Comparison of ENCODE assay signal across 24 cellular contexts in genomic region chr1:201543871-201544521, GRCh38. TPM values are rescaled to one million over a fixed set of nuclear protein-coding genes. Genes with fewer than 3 reads are reported as not detected.
A peak's percentile ranks its signal among the peaks of the same experiment; 100 is the strongest.
DNase-seq lines count a peak whose midpoint lies in the region; ATAC-seq and TF ChIP-seq lines count a peak whose summit lies in the region.
"Had no signal": no experiment of that assay in that cellular context is flagged by ENCODE, and none has a peak within 500 bp of the region (broad histone marks: within the 10 kb centered on the region; RNA-seq: fewer than 3 reads in every experiment).

No MANE protein-coding gene starts in this region.

- H3K4me3 ChIP-seq in GM23338 (no peak overlapping the region), Peyer's patch (no peak overlapping the region)
- H3K4me3 ChIP-seq: psoas muscle, transverse colon had no signal

- H3K27me3 Mint-ChIP-seq in GM23338 (ENCODE audit: insufficient read depth, low read depth, poor library complexity) (peaks cover 21% of the 10 kb centered on the region), chondrocyte (ENCODE audit: low read depth) (no peaks in the 10 kb centered on the region), neural crest cell (ENCODE audit: low read depth) (peaks cover 75% of the 10 kb centered on the region)

- H3K4me1 Mint-ChIP-seq in GM23338 (peaks cover 24% of the 10 kb centered on the region), chondrocyte (ENCODE audit: low read depth) (peaks cover 58% of the 10 kb centered on the region), neural crest cell (peaks cover 18% of the 10 kb centered on the region)
- H3K4me1 Mint-ChIP-seq: activated T-helper 17 cell treated with anti-CD3 and anti-CD28 coated beads, Interleukin-2, amount 50 U/mL, for 72 hours had no signal

- no peak overlapping the region for H3K4me3 Mint-ChIP-seq in GM23338
- H3K4me3 Mint-ChIP-seq in chondrocyte (ENCODE audit: unreplicated experiment), result peak overlapping the region; percentile 24
- peak overlapping the region; percentile 52 for H3K4me3 Mint-ChIP-seq in neural crest cell
- H3K4me3 Mint-ChIP-seq: activated naive CD8-positive, alpha-beta T cell treated with anti-CD3 and anti-CD28 coated beads, Interleukin-2, amount 50 U/mL, for 24 hours; activated T-helper 17 cell treated with anti-CD3 and anti-CD28 coated beads, Interleukin-2, amount 50 U/mL, for 72 hours; naive thymus-derived CD8-positive, alpha-beta T cell; stimulated activated naive B cell treated with anti-CD40 and anti-IgM and Interleukin-4, amounts not matched to agents 10 μg/mL and 1 μg/mL and 100 μg/mL, for 72 hours had no signal

- H3K27ac ChIP-seq in GM23338 (ENCODE audit: low read depth) (no peak overlapping the region), Peyer's patch (peak overlapping the region in 1 of 4 donors; percentile 25)
- H3K27ac ChIP-seq: psoas muscle had no signal

- H3F3A ChIP-seq in GM23338 (replicated peaks; ENCODE audit: low read depth), result peaks cover 16% of the 10 kb centered on the region

- H3K9me2 ChIP-seq in GM23338 (ENCODE audit: insufficient read depth), result no peaks in the 10 kb centered on the region

- H3K36me3 ChIP-seq in GM23338 (ENCODE audit: insufficient read depth) (no peaks in the 10 kb centered on the region), Peyer's patch (no peaks in the 10 kb centered on the region)
- H3K36me3 ChIP-seq: transverse colon had no signal

- DNase-seq in A172 (ENCODE audit: low spot score) (peak; percentile 87), GM23338 (ENCODE audit: low spot score) (no peak), chondrocyte (ENCODE audit: low spot score) (no peak), neural crest cell (ENCODE audit: low read depth, low spot score) (no peak), GF-D8 (lab: John Stamatoyannopoulos, UW) (no peak), 8988T (no peak), Peyer's patch (no peak)
- DNase-seq: activated CD4-positive, alpha-beta T cell treated with anti-CD3 and anti-CD28 coated beads for 1 hour; activated naive CD8-positive, alpha-beta T cell treated with anti-CD3 and anti-CD28 coated beads, Interleukin-2, amount 50 U/mL, for 24 hours; caudate nucleus; COR-L47; EL; naive thymus-derived CD8-positive, alpha-beta T cell; NCI-H1105; NCI-H2081 treated with DMSO at 0.1 percent for 48 hours; NCI-H524 treated with DMSO at 0.1 percent for 48 hours; psoas muscle; SHP77 treated with DMSO at 0.1 percent for 48 hours; stimulated activated naive B cell treated with anti-CD40 and anti-IgM and Interleukin-4, amounts not matched to agents 10 μg/mL and 1 μg/mL and 100 μg/mL, for 72 hours; transverse colon had no signal

- H3K4me2 ChIP-seq in GM23338, result no peak overlapping the region

- H3K4me1 ChIP-seq in GM23338 (ENCODE audit: insufficient read depth) (peaks cover 12% of the 10 kb centered on the region), Peyer's patch (peaks cover 0 to 12% (median 8%) of the 10 kb centered on the region in 4 donors)

- H2AFZ ChIP-seq in GM23338, result peak overlapping the region; percentile 45; the same call in 1 of the 2 replicates

- H3K27ac Mint-ChIP-seq in GM23338 (no peak overlapping the region), chondrocyte (ENCODE audit: unreplicated experiment) (peak overlapping the region; percentile 70), neural crest cell (ENCODE audit: unreplicated experiment) (no peak overlapping the region)
- H3K27ac Mint-ChIP-seq: activated naive CD8-positive, alpha-beta T cell treated with anti-CD3 and anti-CD28 coated beads, Interleukin-2, amount 50 U/mL, for 24 hours; activated T-helper 17 cell treated with anti-CD3 and anti-CD28 coated beads, Interleukin-2, amount 50 U/mL, for 72 hours; naive thymus-derived CD8-positive, alpha-beta T cell; stimulated activated naive B cell treated with anti-CD40 and anti-IgM and Interleukin-4, amounts not matched to agents 10 μg/mL and 1 μg/mL and 100 μg/mL, for 72 hours had no signal

- no peaks in the 10 kb centered on the region for H3K9me3 ChIP-seq in Peyer's patch
- H3K9me3 ChIP-seq: psoas muscle, transverse colon had no signal

- H4K20me1 ChIP-seq in GM23338 (replicated peaks; ENCODE audit: insufficient read depth), result no peaks in the 10 kb centered on the region

- ATAC-seq in GM23338 (no peak), GM21737 (IDR thresholded peaks at IDR 0.05; ENCODE audit: unreplicated experiment) (no peak)
- ATAC-seq: activated naive CD8-positive, alpha-beta T cell treated with anti-CD3 and anti-CD28 coated beads, Interleukin-2, amount 50 U/mL, for 24 hours; activated T-helper 17 cell treated with anti-CD3 and anti-CD28 coated beads, Interleukin-2, amount 50 U/mL, for 72 hours; esophagus mucosa; HCT116; naive thymus-derived CD8-positive, alpha-beta T cell; psoas muscle; stimulated activated naive B cell treated with anti-CD40 and anti-IgM and Interleukin-4, amounts not matched to agents 10 μg/mL and 1 μg/mL and 100 μg/mL, for 72 hours had no signal

- H3K36me3 Mint-ChIP-seq in GM23338 (ENCODE audit: low read depth) (no peaks in the 10 kb centered on the region), chondrocyte (ENCODE audit: low read depth) (no peaks in the 10 kb centered on the region), neural crest cell (ENCODE audit: low read depth) (no peaks in the 10 kb centered on the region)
- H3K36me3 Mint-ChIP-seq: stimulated activated naive B cell treated with anti-CD40 and anti-IgM and Interleukin-4, amounts not matched to agents 10 μg/mL and 1 μg/mL and 100 μg/mL, for 72 hours had no signal

- no peaks in the 10 kb centered on the region for H3K79me2 ChIP-seq in GM23338 (replicated peaks; ENCODE audit: insufficient read depth)

- H3K9me3 Mint-ChIP-seq in GM23338 (no peaks in the 10 kb centered on the region), chondrocyte (ENCODE audit: low read depth) (no peaks in the 10 kb centered on the region), neural crest cell (no peaks in the 10 kb centered on the region)
- H3K9me3 Mint-ChIP-seq: activated naive CD8-positive, alpha-beta T cell treated with anti-CD3 and anti-CD28 coated beads, Interleukin-2, amount 50 U/mL, for 24 hours; activated T-helper 17 cell treated with anti-CD3 and anti-CD28 coated beads, Interleukin-2, amount 50 U/mL, for 72 hours; stimulated activated naive B cell treated with anti-CD40 and anti-IgM and Interleukin-4, amounts not matched to agents 10 μg/mL and 1 μg/mL and 100 μg/mL, for 72 hours had no signal

- TF ChIP-seq POLR2A in Peyer's patch (IDR thresholded peaks at IDR 0.05), result no peak

- H3K27me3 ChIP-seq in GM23338 (ENCODE audit: insufficient read depth), result peaks cover 38% of the 10 kb centered on the region
- peaks cover 0 to 4% of the 10 kb centered on the region in 2 donors for H3K27me3 ChIP-seq in Peyer's patch

- TF ChIP-seq CTCF in GM23338 (conservative IDR thresholded peaks at IDR 0.05; ENCODE audit: low read depth in 2 of 2) (no peak), chondrocyte (IDR thresholded peaks at IDR 0.05) (no peak), neural crest cell (conservative IDR thresholded peaks at IDR 0.05) (no peak), Peyer's patch (IDR thresholded peaks at IDR 0.05) (no peak)

TF ChIP-seq in GM23338, 12 proteins besides CTCF, POLR2A, EP300 and RAD21:
- no peak for TF ChIP-seq EZH2phosphoT487 (IDR thresholded peaks at IDR 0.05; ENCODE audit: unreplicated experiment)
- TF ChIP-seq EZH2 (IDR thresholded peaks at IDR 0.05; ENCODE audit: low read depth, unreplicated experiment), result no peak
- TF ChIP-seq, protein P1, sequence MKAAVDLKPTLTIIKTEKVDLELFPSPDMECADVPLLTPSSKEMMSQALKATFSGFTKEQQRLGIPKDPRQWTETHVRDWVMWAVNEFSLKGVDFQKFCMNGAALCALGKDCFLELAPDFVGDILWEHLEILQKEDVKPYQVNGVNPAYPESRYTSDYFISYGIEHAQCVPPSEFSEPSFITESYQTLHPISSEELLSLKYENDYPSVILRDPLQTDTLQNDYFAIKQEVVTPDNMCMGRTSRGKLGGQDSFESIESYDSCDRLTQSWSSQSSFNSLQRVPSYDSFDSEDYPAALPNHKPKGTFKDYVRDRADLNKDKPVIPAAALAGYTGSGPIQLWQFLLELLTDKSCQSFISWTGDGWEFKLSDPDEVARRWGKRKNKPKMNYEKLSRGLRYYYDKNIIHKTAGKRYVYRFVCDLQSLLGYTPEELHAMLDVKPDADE (IDR thresholded peaks at IDR 0.05), result no peak
- no peak for TF ChIP-seq ZNF331 (CRISPR knock-in tag; IDR thresholded peaks at IDR 0.05; ENCODE audit: low read depth)

RNA-seq across cellular contexts. Expression of gene NAV1, which starts 5.1 kb away (rescaled TPM):
- total RNA-seq in A172 (2014; rRNA removed; shearing (Covaris generic)), result 29.7 and 40.3 TPM in 2 replicates
- total RNA-seq in GM23338 (2014; rRNA removed; shearing (Covaris generic)), result 37.2 and 37.4 TPM in 2 replicates
- polyA plus RNA-seq in GM23338 (2016; fragmentation: Nextera tagmentation; extraction: Ambion mirVana), result 22.6 and 22.7 TPM in 2 replicates
- total RNA-seq in chondrocyte (201 to 294 TPM (median 211 TPM) in 3 replicates), neural crest cell (44.1 and 47.3 TPM in 2 replicates), Peyer's patch (10 to 100 TPM in 3 of 4 donors, 1 to 10 TPM in 1; 6.7 to 47.9 (median 14.9) TPM)

RNA-seq across cellular contexts. Expression of gene CSRP1, which starts 37.1 kb away (rescaled TPM):
- 573 and 611 TPM in 2 replicates for total RNA-seq in A172 (2014; rRNA removed; shearing (Covaris generic))
- total RNA-seq in GM23338 (2014; rRNA removed; shearing (Covaris generic)), result 24.1 and 29.9 TPM in 2 replicates
- polyA plus RNA-seq in GM23338 (2016; fragmentation: Nextera tagmentation; extraction: Ambion mirVana), result 5.8 and 6.2 TPM in 2 replicates
- 1.3 to 7.1 TPM (median 5.9 TPM) in 3 replicates for total RNA-seq in chondrocyte
- total RNA-seq in neural crest cell, result 0.41 and 1.5 TPM in 2 replicates
- total RNA-seq in Peyer's patch, result 100 to 1,000 TPM; 139 to 306 (median 160) TPM
